1 cellular context compared by ENCODE assay signal in the genomic region with DNA sequence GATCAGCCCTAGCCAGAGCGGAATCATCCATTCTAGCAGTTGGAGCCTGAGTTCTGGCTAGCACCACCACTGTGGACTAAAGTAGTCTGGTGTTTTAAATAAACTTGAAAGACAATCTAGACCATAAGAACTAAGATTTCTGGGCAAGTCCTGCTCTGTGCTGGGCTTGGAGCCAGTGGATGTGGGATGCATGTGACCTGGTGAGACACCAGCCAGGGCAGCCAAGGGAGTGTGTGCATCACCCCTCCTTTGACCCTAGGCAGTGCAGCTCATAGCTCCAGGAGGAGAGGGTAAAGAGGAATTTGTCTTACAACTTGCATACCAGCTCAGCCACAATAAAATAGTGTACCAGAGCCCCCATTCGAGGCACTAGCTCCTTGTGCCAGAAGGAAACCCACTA.
TF ChIP-seq lines count a peak whose summit lies in the region.

No MANE protein-coding gene starts in this region.

TF ChIP-seq in H1, 55 proteins besides CTCF, POLR2A, EP300 and RAD21:
- TF ChIP-seq ASH2L (IDR thresholded peaks at IDR 0.05; ENCODE audit: low read length): no peak
- no peak for TF ChIP-seq HDAC6 (IDR thresholded peaks at IDR 0.05; ENCODE audit: low read depth, low read length)
- no peak for TF ChIP-seq RXRA (IDR thresholded peaks at IDR 0.05; ENCODE audit: insufficient read depth, low read depth, low read length)
- no peak for TF ChIP-seq CTBP2 (IDR thresholded peaks at IDR 0.05; ENCODE audit: borderline replicate concordance, insufficient read depth, insufficient read length, low read length)
- no peak for TF ChIP-seq SIRT6 (IDR thresholded peaks at IDR 0.05; ENCODE audit: low read length)
- TF ChIP-seq CREB1 (IDR thresholded peaks at IDR 0.05): no peak
- TF ChIP-seq CBX5 (IDR thresholded peaks at IDR 0.05; ENCODE audit: low read depth, low read length): no peak
- no peak for TF ChIP-seq GTF2F1 (IDR thresholded peaks at IDR 0.05; ENCODE audit: borderline replicate concordance, low read depth, low read length)
- TF ChIP-seq, protein P1, sequence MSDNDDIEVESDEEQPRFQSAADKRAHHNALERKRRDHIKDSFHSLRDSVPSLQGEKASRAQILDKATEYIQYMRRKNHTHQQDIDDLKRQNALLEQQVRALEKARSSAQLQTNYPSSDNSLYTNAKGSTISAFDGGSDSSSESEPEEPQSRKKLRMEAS (IDR thresholded peaks at IDR 0.05): no peak
- TF ChIP-seq YY1 (IDR thresholded peaks at IDR 0.05; ENCODE audit: low read depth, low read length): no peak
- TF ChIP-seq RNF2 (IDR thresholded peaks at IDR 0.05; ENCODE audit: borderline replicate concordance, low read depth, low read length, missing control alignments, poor library complexity, severe bottlenecking): no peak
- TF ChIP-seq, protein P2, sequence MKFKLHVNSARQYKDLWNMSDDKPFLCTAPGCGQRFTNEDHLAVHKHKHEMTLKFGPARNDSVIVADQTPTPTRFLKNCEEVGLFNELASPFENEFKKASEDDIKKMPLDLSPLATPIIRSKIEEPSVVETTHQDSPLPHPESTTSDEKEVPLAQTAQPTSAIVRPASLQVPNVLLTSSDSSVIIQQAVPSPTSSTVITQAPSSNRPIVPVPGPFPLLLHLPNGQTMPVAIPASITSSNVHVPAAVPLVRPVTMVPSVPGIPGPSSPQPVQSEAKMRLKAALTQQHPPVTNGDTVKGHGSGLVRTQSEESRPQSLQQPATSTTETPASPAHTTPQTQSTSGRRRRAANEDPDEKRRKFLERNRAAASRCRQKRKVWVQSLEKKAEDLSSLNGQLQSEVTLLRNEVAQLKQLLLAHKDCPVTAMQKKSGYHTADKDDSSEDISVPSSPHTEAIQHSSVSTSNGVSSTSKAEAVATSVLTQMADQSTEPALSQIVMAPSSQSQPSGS (IDR thresholded peaks at IDR 0.05; ENCODE audit: low read length): no peak
- TF ChIP-seq JUN (IDR thresholded peaks at IDR 0.05; ENCODE audit: low read depth, low read length): no peak
- TF ChIP-seq CBX8 (IDR thresholded peaks at IDR 0.05; ENCODE audit: borderline replicate concordance, low read depth, low read length): no peak
- TF ChIP-seq KDM5A (IDR thresholded peaks at IDR 0.05; ENCODE audit: low read length): no peak
